15 cellular contexts compared by ENCODE assay signal in the genomic region with DNA sequence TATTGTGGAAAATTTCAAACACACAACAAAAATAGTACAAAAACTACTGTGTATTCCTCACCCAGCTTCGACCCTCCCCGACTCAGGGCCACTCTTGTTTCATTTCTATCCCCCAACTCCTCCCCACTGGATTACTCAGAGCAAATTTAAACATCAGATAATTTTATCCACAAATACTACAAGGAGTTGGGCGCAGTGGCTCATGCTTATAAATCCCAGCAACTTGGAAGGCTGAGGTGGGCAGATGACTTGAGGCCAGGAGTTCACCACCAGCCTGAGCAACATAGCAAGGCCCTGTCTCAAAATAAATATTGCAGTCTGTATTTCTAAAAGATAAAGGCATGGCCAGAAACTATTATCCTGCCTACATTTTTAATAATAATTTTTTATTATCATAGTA. TPM values are rescaled to one million over a fixed set of nuclear protein-coding genes. Genes with fewer than 3 reads are reported as not detected.
DNase-seq lines count a peak whose midpoint lies in the region; ATAC-seq and TF ChIP-seq lines count a peak whose summit lies in the region.
"Had no signal": no experiment of that assay in that cellular context is flagged by ENCODE, and none has a peak within 500 bp of the region (broad histone marks: within the 10 kb centered on the region; RNA-seq: fewer than 3 reads in every experiment).

No MANE protein-coding gene starts in this region.

- DNase-seq in heart left ventricle = no peak
- DNase-seq in cardiac septum (ENCODE audit: low spot score) = no peak
- DNase-seq in amniotic epithelial cell (ENCODE audit: low read depth) = peak; percentile 45
- DNase-seq in mucosa of descending colon = no peak
- DNase-seq in transverse colon = no peak
- DNase-seq in DMS79 treated with DMSO at 0.1 percent for 48 hours (lab: John Stamatoyannopoulos, UW) = no peak
- no peak for DNase-seq in hippocampal formation (lab: John Stamatoyannopoulos, UW)
- no peak for DNase-seq in kidney glomerular epithelial cell (lab: John Stamatoyannopoulos, UW)
- DNase-seq: activated CD4-positive, CD25-positive, alpha-beta regulatory T cell treated with anti-CD3 and anti-CD28 coated beads, Interleukin-2, amount 50 U/mL, for 72 hours; amniotic stem cell; effector memory CD8-positive, alpha-beta T cell; NCI-H1417 treated with DMSO at 0.1 percent for 48 hours; NCI-H774; nephron progenitor cell had no signal

- H3K27ac ChIP-seq in heart left ventricle (peak overlapping the region; percentile 79 to 96 (median 90)), transverse colon (peak overlapping the region; percentile 66 to 73 (median 70))
- H3K27ac ChIP-seq: SJSA1 had no signal

- TF ChIP-seq CTCF in heart left ventricle (IDR thresholded peaks at IDR 0.05) (peak in 1 of 12 donors; percentile 1), mucosa of descending colon (IDR thresholded peaks at IDR 0.05) (no peak), transverse colon (IDR thresholded peaks at IDR 0.05) (no peak)

- 54 to 72% (median 61%) methylated on average over 3 of the region's 3 CpGs for WGBS in heart left ventricle, 4 donors
- WGBS in transverse colon (ENCODE audit: low coverage in 1 of 2), 2 donors = 38 to 65% methylated on average over 3 of the region's 3 CpGs

- intact Hi-C loops in heart left ventricle (cut with DNase I) (loop anchor here in 3 of 10 donors (5.0 kb wide), 2 partner anchors 37 to 42 kb away; partner anchors contain the start of gene LRRC32 (in 1 of the 3)), cardiac septum (cut with DNase I) (loop anchor here (2.0 kb wide), 1 partner anchor 40 kb away; the partner anchor contains the start of gene LRRC32), mucosa of descending colon (cut with DNase I, micrococcal nuclease) (no loop called here), transverse colon (cut with DNase I; ENCODE audit: low total_unique reads) (no loop called here)

- H3K9me3 ChIP-seq in heart left ventricle = peaks cover 0 to 8% (median 6%) of the 10 kb centered on the region in 12 donors
- peaks cover 4% of the 10 kb centered on the region for H3K9me3 ChIP-seq in mucosa of descending colon
- no peaks in the 10 kb centered on the region for H3K9me3 ChIP-seq in transverse colon
- H3K9me3 ChIP-seq: SJSA1 had no signal

- H3K27me3 ChIP-seq in heart left ventricle (no peaks in the 10 kb centered on the region), transverse colon (no peaks in the 10 kb centered on the region)
- H3K27me3 ChIP-seq: SJSA1 had no signal

- no peak for ATAC-seq in heart left ventricle
- ATAC-seq in mucosa of descending colon = peak; percentile 7
- ATAC-seq: effector memory CD8-positive, alpha-beta T cell had no signal

- peaks cover 0 to 53% (median 26%) of the 10 kb centered on the region in 12 donors for H3K4me1 ChIP-seq in heart left ventricle
- H3K4me1 ChIP-seq in mucosa of descending colon (ENCODE audit: low read depth) = peaks cover 9% of the 10 kb centered on the region
- peaks cover 0 to 33% (median 14%) of the 10 kb centered on the region in 4 donors for H3K4me1 ChIP-seq in transverse colon

- H3K4me3 ChIP-seq in heart left ventricle (no peak overlapping the region), mucosa of descending colon (no peak overlapping the region), transverse colon (no peak overlapping the region)
- H3K4me3 ChIP-seq: SJSA1 had no signal

- TF ChIP-seq POLR2A in heart left ventricle (IDR thresholded peaks at IDR 0.05) (no peak), transverse colon (IDR thresholded peaks at IDR 0.05) (no peak)

- no peak for TF ChIP-seq EP300 in transverse colon (IDR thresholded peaks at IDR 0.05; ENCODE audit: low read depth)

- in situ Hi-C loops in transverse colon (cut with MboI; ENCODE audit: low pct_ligation_motif_present in 1 of 4, low pct_unique_long_range_greater_than_20kb in 1 of 4, low sequenced_read_pairs in 3 of 4) = no loop called here

- H3K36me3 ChIP-seq in heart left ventricle = no peaks in the 10 kb centered on the region
- H3K36me3 ChIP-seq in mucosa of descending colon (ENCODE audit: low read depth) = no peaks in the 10 kb centered on the region
- H3K36me3 ChIP-seq in transverse colon = no peaks in the 10 kb centered on the region
- H3K36me3 ChIP-seq: SJSA1 had no signal

RNA-seq across cellular contexts. Expression of gene LRRC32, which starts 39.9 kb away (rescaled TPM):
- total RNA-seq in heart left ventricle = 10 to 100 TPM; 20.1 to 67.1 (median 26.9) TPM
- 10 to 100 TPM; 46.4 to 79.0 TPM for polyA plus RNA-seq in heart left ventricle
- 33.5 TPM for total RNA-seq in cardiac septum
- 10 to 100 TPM; 10.4 to 20.3 (median 18.6) TPM for total RNA-seq in mucosa of descending colon
- total RNA-seq in transverse colon = 10 to 100 TPM in 1 of 4 donors, 1 to 10 TPM in 3; 5.1 to 11.5 (median 9.1) TPM
